ENCODE assay signal across 1 cellular context in genomic region chr16:14100825-14101224, GRCh38.
TF ChIP-seq lines count a peak whose summit lies in the region.

No MANE protein-coding gene starts in this region.

TF ChIP-seq in GM23338, 12 proteins besides CTCF, POLR2A, EP300 and RAD21 (continued from another document):
- TF ChIP-seq ZNF462 (CRISPR knock-in tag; IDR thresholded peaks at IDR 0.05) (no peak), CREB1 (CRISPR knock-in tag; IDR thresholded peaks at IDR 0.05; ENCODE audit: low read depth) (no peak), EZH2phosphoT487 (IDR thresholded peaks at IDR 0.05; ENCODE audit: unreplicated experiment) (no peak), REST (IDR thresholded peaks at IDR 0.05; ENCODE audit: unreplicated experiment) (no peak), POLR2AphosphoS5 (IDR thresholded peaks at IDR 0.05; ENCODE audit: low read depth) (no peak), NANOG (IDR thresholded peaks at IDR 0.05; ENCODE audit: borderline replicate concordance) (no peak), ZNF331 (CRISPR knock-in tag; IDR thresholded peaks at IDR 0.05; ENCODE audit: low read depth) (no peak)
